ENCODE assay signal across 22 cellular contexts in genomic region chr2:177525351-177525750, GRCh38.
"Had no signal": no experiment of that assay in that cellular context is flagged by ENCODE, and none has a peak within 500 bp of the region (broad histone marks: within the 10 kb centered on the region; RNA-seq: fewer than 3 reads in every experiment).

No MANE protein-coding gene starts in this region.

- H3K4me1 ChIP-seq: gastrocnemius medialis, neural progenitor cell, tibial nerve, upper lobe of right lung, vagina had no signal

- DNase-seq: cortex of kidney; dorsolateral prefrontal cortex; effector CD8-positive, alpha-beta T cell; gastrocnemius medialis; immature natural killer cell; kidney; left cardiac atrium; left ventricle myocardium superior; mammary epithelial cell; natural killer cell; nucleus accumbens; ovary; right cardiac atrium; small intestine; stimulated activated CD4-positive, alpha-beta T cell treated with anti-CD3 and anti-CD28 coated beads, Interleukin-12 subunit alpha, Interleukin-12 subunit beta, amount 100 ng/mL, for 4 hours; stimulated activated naive CD4-positive, alpha-beta T cell treated with Interleukin-2 at 50 U/mL for 16 hours; testis; upper lobe of right lung had no signal

- H3K9me3 ChIP-seq: gastrocnemius medialis, ovary, testis, tibial nerve, upper lobe of right lung, vagina had no signal

- H3K27ac Mint-ChIP-seq: natural killer cell, neural progenitor cell, progenitor cell of endocrine pancreas had no signal

- FAIRE-seq: small intestine had no signal

- H3K4me1 Mint-ChIP-seq: immature natural killer cell, natural killer cell, neural progenitor cell had no signal

- H3K36me3 ChIP-seq: gastrocnemius medialis, neural progenitor cell, ovary, vagina had no signal

- H3K27me3 Mint-ChIP-seq: progenitor cell of endocrine pancreas had no signal

- ATAC-seq: gastrocnemius medialis, left cardiac atrium, left ventricle myocardium superior, natural killer cell, right cardiac atrium, upper lobe of right lung had no signal

- H3K9me3 Mint-ChIP-seq: immature natural killer cell, natural killer cell, neural progenitor cell had no signal

- H2AFZ ChIP-seq: neural progenitor cell had no signal

- H3K4me2 ChIP-seq: neural progenitor cell had no signal

- H3K27me3 ChIP-seq: dorsolateral prefrontal cortex, gastrocnemius medialis, neural progenitor cell, ovary, testis, tibial nerve, upper lobe of right lung, vagina had no signal

- H3K36me3 Mint-ChIP-seq: natural killer cell had no signal

- H3K4me3 Mint-ChIP-seq: immature natural killer cell, natural killer cell, neural progenitor cell had no signal

- H3K4me3 ChIP-seq: dorsolateral prefrontal cortex, gastrocnemius medialis, neural progenitor cell, ovary, testis, tibial nerve, upper lobe of right lung, vagina had no signal

- H3K9ac ChIP-seq: neural progenitor cell had no signal

- H3K27ac ChIP-seq: dorsolateral prefrontal cortex, gastrocnemius medialis, neural progenitor cell, ovary, testis, tibial nerve, upper lobe of right lung, vagina had no signal
